ENCODE assay signal across 9 cellular contexts in genomic region chr17:77441130-77441920, GRCh38.
DNase-seq lines count a peak whose midpoint lies in the region; ATAC-seq and TF ChIP-seq lines count a peak whose summit lies in the region.
"Had no signal": no experiment of that assay in that cellular context is flagged by ENCODE, and none has a peak within 500 bp of the region (broad histone marks: within the 10 kb centered on the region; RNA-seq: fewer than 3 reads in every experiment).

No MANE protein-coding gene starts in this region.

- H4K20me1 ChIP-seq in OCI-LY3 (ENCODE audit: insufficient read depth, low read length): no peaks in the 10 kb centered on the region

- H3K27me3 ChIP-seq in OCI-LY3 (ENCODE audit: low read depth, low read length): peaks cover 7% of the 10 kb centered on the region; the same call in 1 of the 2 replicates

- H3K4me3 Mint-ChIP-seq in naive B cell: peak overlapping the region; percentile 24 to 90 (median 76)

- H3K9me3 ChIP-seq in OCI-LY3 (ENCODE audit: insufficient read depth, low read length): peaks cover 40% of the 10 kb centered on the region; the same call in 1 of the 2 replicates

- peak overlapping the region; percentile 31; the same call in 1 of the 2 replicates for H3K9ac ChIP-seq in OCI-LY3 (ENCODE audit: low read length)

- H3K36me3 ChIP-seq in OCI-LY3 (replicated peaks; ENCODE audit: low read depth, low read length): no peaks in the 10 kb centered on the region

- H3K4me2 ChIP-seq in OCI-LY3 (ENCODE audit: low read length): peak overlapping the region; percentile 65

- H3K27me3 Mint-ChIP-seq in naive B cell: no peaks in the 10 kb centered on the region

- H3K36me3 Mint-ChIP-seq in naive B cell: no peaks in the 10 kb centered on the region

- no peaks in the 10 kb centered on the region for H3K79me2 ChIP-seq in OCI-LY3 (ENCODE audit: low read length)

- H3K4me1 Mint-ChIP-seq in naive B cell: peaks cover 78 to 100% (median 99%) of the 10 kb centered on the region in 3 donors

- ATAC-seq in Right ventricle myocardium inferior (no peak), Right ventricle myocardium superior (ENCODE audit: poor library complexity) (no peak), HG03095 (IDR thresholded peaks at IDR 0.05; ENCODE audit: unreplicated experiment) (peak; percentile 50), naive B cell (ENCODE audit: low read depth in 2 of 2) (peak; percentile 59 to 62)

- H3K4me3 ChIP-seq in OCI-LY3 (ENCODE audit: low read length): peak overlapping the region; percentile 31; the same call in 1 of the 2 replicates

- TF ChIP-seq CTCF in OCI-LY3 (IDR thresholded peaks at IDR 0.05; ENCODE audit: low read depth, low read length): no peak

- H3K27ac Mint-ChIP-seq in naive B cell: peak overlapping the region; percentile 97 to 100 (median 100)

- peak overlapping the region; percentile 94 for H2AFZ ChIP-seq in OCI-LY3 (ENCODE audit: low read depth, low read length)

- H3K4me1 ChIP-seq in OCI-LY3 (ENCODE audit: low read length): peaks cover 44% of the 10 kb centered on the region

- intact Hi-C loops in Right ventricle myocardium inferior (cut with DNase I) (no loop called here), Right ventricle myocardium superior (cut with DNase I) (no loop called here)

- DNase-seq in Right ventricle myocardium inferior (ENCODE audit: missing footprints) (peak; percentile 61), Right ventricle myocardium superior (no peak), naive B cell (peak; percentile 94), OCI-M2 (lab: John Stamatoyannopoulos, UW; ENCODE audit: unreplicated experiment) (no peak), hypothalamus (lab: John Stamatoyannopoulos, UW) (no peak)
- DNase-seq in activated effector memory CD4-positive, alpha-beta T cell treated with anti-CD3 and anti-CD28 coated beads, Interleukin-2, amount 50 U/mL, for 16 hours: peak; percentile 92

- peak overlapping the region; percentile 73 for H3K27ac ChIP-seq in OCI-LY3 (ENCODE audit: low read length)
- H3K27ac ChIP-seq: C4-2B had no signal

- H3K9me3 Mint-ChIP-seq in naive B cell: no peaks in the 10 kb centered on the region

Comparison
In these comparisons a context has a peak if more than half of its experiments do, and no peak if none do; other contexts are left out.
1. DNase-seq: peak in Right ventricle myocardium inferior (single experiment), activated effector memory CD4-positive, alpha-beta T cell treated with anti-CD3 and anti-CD28 coated beads, Interleukin-2, amount 50 U/mL, for 16 hours (single experiment) and naive B cell (single experiment); none in Right ventricle myocardium superior (single experiment), OCI-M2 (single experiment) and hypothalamus (0 of 51).
2. ATAC-seq: peak in HG03095 (single experiment) and naive B cell (2 of 2); none in Right ventricle myocardium inferior (single experiment) and Right ventricle myocardium superior (single experiment).